In the genomic region with DNA sequence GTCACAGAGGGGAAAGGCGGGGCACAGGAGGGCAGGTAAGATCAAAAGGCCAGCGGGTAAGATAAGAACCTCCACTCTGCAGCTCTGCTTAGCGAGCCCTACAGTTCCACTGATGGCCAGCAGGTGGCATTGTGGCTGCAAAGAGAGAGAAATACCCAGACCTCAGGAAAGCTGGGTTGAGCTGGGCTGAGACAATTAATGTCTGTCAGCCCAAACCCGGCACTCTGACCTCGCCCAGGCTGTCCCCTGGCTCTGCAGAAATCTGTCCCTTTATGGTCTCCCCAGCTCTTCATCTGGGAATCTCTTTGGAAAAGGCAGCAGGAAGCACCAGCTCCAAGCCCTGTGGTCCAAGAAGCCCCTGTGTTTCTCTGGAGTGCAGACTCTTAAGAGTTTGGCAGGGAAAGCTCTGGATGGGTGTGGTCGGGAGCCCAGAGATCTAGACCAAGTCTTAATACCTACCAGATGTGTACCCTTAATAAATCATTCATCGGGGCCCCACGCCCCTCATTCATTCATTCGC, we compare ENCODE assay signal across 8 cellular contexts. TPM values are rescaled to one million over a fixed set of nuclear protein-coding genes. Genes with fewer than 3 reads are reported as not detected.
DNase-seq lines count a peak whose midpoint lies in the region; ATAC-seq, FAIRE-seq and TF ChIP-seq lines count a peak whose summit lies in the region.

No MANE protein-coding gene starts in this region.

- intact Hi-C loops in CD8-positive, alpha-beta T cell (cut with DNase I, micrococcal nuclease) = loop anchor here (1.0 to 5.0 kb wide), 11 partner anchors 8 to 438 kb away; a partner anchor contains a TSS

- H3K4me1 ChIP-seq in CD8-positive, alpha-beta T cell (ENCODE audit: insufficient read depth, low read length) = peaks cover 31% of the 10 kb centered on the region
- H3K4me1 ChIP-seq in suprapubic skin = peaks cover 39% of the 10 kb centered on the region

- no peak overlapping the region for H3K4me3 ChIP-seq in CD8-positive, alpha-beta T cell (ENCODE audit: low read depth, low read length)
- H3K4me3 ChIP-seq in HL-60 (replicated peaks; ENCODE audit: insufficient read depth, low read length) = no peak overlapping the region
- H3K4me3 ChIP-seq in fibroblast of the aortic adventitia (ENCODE audit: low read depth, low read length) = no peak overlapping the region
- H3K4me3 ChIP-seq in suprapubic skin = no peak overlapping the region

- H3K27ac Mint-ChIP-seq in CD8-positive, alpha-beta T cell = peak overlapping the region; percentile 91

- no peak for TF ChIP-seq EP300 in suprapubic skin (IDR thresholded peaks at IDR 0.05)

- WGBS in suprapubic skin = 9% methylated on average over 9 of the region's 9 CpGs

- TF ChIP-seq POLR2A in suprapubic skin (IDR thresholded peaks at IDR 0.05) = peak in 1 of 2 donors; percentile 1

- H3K27me3 Mint-ChIP-seq in CD8-positive, alpha-beta T cell (ENCODE audit: low read depth) = no peaks in the 10 kb centered on the region

- no peaks in the 10 kb centered on the region for H3K27me3 ChIP-seq in CD8-positive, alpha-beta T cell (ENCODE audit: insufficient read depth, low read length)
- H3K27me3 ChIP-seq in HL-60 (ENCODE audit: insufficient read depth, poor library complexity, severe bottlenecking) (no peaks in the 10 kb centered on the region), suprapubic skin (no peaks in the 10 kb centered on the region)

- no peaks in the 10 kb centered on the region for H3K36me3 ChIP-seq in CD8-positive, alpha-beta T cell (ENCODE audit: insufficient read depth, low read length)
- H3K36me3 ChIP-seq in suprapubic skin = peaks cover 70% of the 10 kb centered on the region

- no peaks in the 10 kb centered on the region for H3K9me3 ChIP-seq in CD8-positive, alpha-beta T cell (ENCODE audit: low read length)
- H3K9me3 ChIP-seq in suprapubic skin = no peaks in the 10 kb centered on the region

- TF ChIP-seq CTCF in CD8-positive, alpha-beta T cell (IDR thresholded peaks at IDR 0.05) = peak; percentile 87
- TF ChIP-seq CTCF in HL-60 (IDR thresholded peaks at IDR 0.05; ENCODE audit: insufficient read depth, low read length) (peak; percentile 97), fibroblast of the aortic adventitia (IDR thresholded peaks at IDR 0.05; ENCODE audit: insufficient read depth, low read length) (peak; percentile 98), suprapubic skin (IDR thresholded peaks at IDR 0.05) (peak; percentile 93 to 96)

- peaks cover 35% of the 10 kb centered on the region for H3K36me3 Mint-ChIP-seq in CD8-positive, alpha-beta T cell

- CTCF ChIA-PET in CD8-positive, alpha-beta T cell (lab: Charles Lee) = interaction anchor here (0.8 to 5.5 kb wide), 38 partner anchors 10 to 280 kb away, joined by 3 to 79 read pairs (median 5); a partner anchor contains a TSS

- peak; percentile 98 for ATAC-seq in CD8-positive, alpha-beta T cell
- peak; percentile 88 for ATAC-seq in GM19438 (IDR thresholded peaks at IDR 0.05; ENCODE audit: low read depth, unreplicated experiment)

- no peak for FAIRE-seq in RCC 7860 (lab: Jason Lieb, UNC)

- H3K9me3 Mint-ChIP-seq in CD8-positive, alpha-beta T cell = no peaks in the 10 kb centered on the region

- peaks cover 41% of the 10 kb centered on the region for H3K4me1 Mint-ChIP-seq in CD8-positive, alpha-beta T cell (ENCODE audit: low read depth)

- H3K4me3 Mint-ChIP-seq in CD8-positive, alpha-beta T cell = no peak overlapping the region

- H3K27ac ChIP-seq in CD8-positive, alpha-beta T cell (ENCODE audit: low read depth, low read length) = no peak overlapping the region
- H3K27ac ChIP-seq in HL-60 (replicated peaks) = no peak overlapping the region
- no peak overlapping the region for H3K27ac ChIP-seq in suprapubic skin

- DNase-seq in CD8-positive, alpha-beta T cell = peak; percentile 90 to 97 (median 95)
- DNase-seq in HL-60 (ENCODE audit: low read depth in 1 of 2, low spot score in 1 of 2) = peak; percentile 18 to 66
- peak; percentile 47 for DNase-seq in RCC 7860 (ENCODE audit: low spot score)
- peak; percentile 93 to 94 for DNase-seq in activated T-cell treated with anti-CD3 and anti-CD28 coated beads, Interleukin-2, amount 50 U/mL, for 48 hours
- DNase-seq in fibroblast of the aortic adventitia (ENCODE audit: low read depth) = peak; percentile 86
- peak; percentile 71 for DNase-seq in occipital lobe (lab: John Stamatoyannopoulos, UW)
- peak in 1 of 2 donors; percentile 87 for DNase-seq in suprapubic skin (ENCODE audit: low spot score in 2 of 2)

- POLR2A ChIA-PET in CD8-positive, alpha-beta T cell (lab: Charles Lee) = interaction anchor here (0.7 to 3.3 kb wide), 10 partner anchors 10 to 430 kb away, joined by 3 to 24 read pairs (median 6); a partner anchor contains a TSS

RNA-seq across cellular contexts. Expression of a gene that starts 8.3 kb away (rescaled TPM):
- 10 to 100 TPM; 62.9 to 70.0 TPM for total RNA-seq in CD8-positive, alpha-beta T cell
- total RNA-seq in fibroblast of the aortic adventitia (ENCODE audit: low replicate concordance) (59.5 and 217 TPM in 2 replicates), occipital lobe (15.9 TPM), suprapubic skin (100 to 1,000 TPM; 154 to 211 (median 171) TPM)

RNA-seq across cellular contexts. Expression of a gene that starts 9.5 kb away (rescaled TPM):
- 10 to 100 TPM; 70.2 to 71.3 TPM for total RNA-seq in CD8-positive, alpha-beta T cell
- total RNA-seq in fibroblast of the aortic adventitia (ENCODE audit: low replicate concordance) (2.8 and 14.6 TPM in 2 replicates), occipital lobe (8.7 TPM), suprapubic skin (10 to 100 TPM in 1 of 4 donors, 1 to 10 TPM in 3; 4.8 to 14.6 (median 8.9) TPM)
